Comparison of ENCODE assay signal across 19 cellular contexts in genomic region chr3:113232367-113232766, GRCh38. TPM values are rescaled to one million over a fixed set of nuclear protein-coding genes. Genes with fewer than 3 reads are reported as not detected.
DNase-seq lines count a peak whose midpoint lies in the region; ATAC-seq and TF ChIP-seq lines count a peak whose summit lies in the region.
"Had no signal": no experiment of that assay in that cellular context is flagged by ENCODE, and none has a peak within 500 bp of the region (broad histone marks: within the 10 kb centered on the region; RNA-seq: fewer than 3 reads in every experiment).

No MANE protein-coding gene starts in this region.

- H3K4me1 ChIP-seq in SK-N-SH (ENCODE audit: control insufficient read depth in 1 of 2, insufficient read depth in 2 of 2, low read depth in 1 of 2, low read length in 1 of 2) = peaks cover 0 to 33% of the 10 kb centered on the region in 2 experiments; a peak in 1 of 4 replicates
- H3K4me1 ChIP-seq in foreskin keratinocyte = peaks cover 38% of the 10 kb centered on the region
- H3K4me1 ChIP-seq in skeletal muscle satellite cell (ENCODE audit: control insufficient read depth, insufficient read depth, low read length) = peaks cover 32% of the 10 kb centered on the region
- H3K4me1 ChIP-seq in tibial nerve = peaks cover 0 to 32% (median 0%) of the 10 kb centered on the region in 4 donors
- H3K4me1 ChIP-seq in heart left ventricle = peaks cover 0 to 36% (median 2%) of the 10 kb centered on the region in 12 donors

- TF ChIP-seq CTCF in HFFc6 (IDR thresholded peaks at IDR 0.05) (no peak), SK-N-SH (IDR thresholded peaks at IDR 0.05) (no peak), foreskin keratinocyte (conservative IDR thresholded peaks at IDR 0.05) (no peak), tibial nerve (IDR thresholded peaks at IDR 0.05) (no peak), heart left ventricle (IDR thresholded peaks at IDR 0.05) (no peak)

- no peaks in the 10 kb centered on the region for H3K9me3 Mint-ChIP-seq in HFFc6
- H3K9me3 Mint-ChIP-seq: activated naive CD8-positive, alpha-beta T cell treated with anti-CD3 and anti-CD28 coated beads, Interleukin-2, amount 10 ng/mL, durations not matched to agents 7 days and 5 days; activated T-helper 1 cell treated with anti-CD3 and anti-CD28 coated beads, Interleukin-12 subunit alpha, Interleukin-12 subunit beta, Interleukin-2, Interleukin-4 antibody, amounts not matched to agents 30 ng/mL and 10 ng/mL and 1 ng/mL, durations not matched to agents 14 hours and 24 hours and 36 hours had no signal

- H3K9me2 ChIP-seq in SK-N-SH = no peaks in the 10 kb centered on the region

- H4K20me1 ChIP-seq in SK-N-SH (ENCODE audit: insufficient read depth) = no peaks in the 10 kb centered on the region

- H2AFZ ChIP-seq in SK-N-SH (ENCODE audit: low read depth) = no peak overlapping the region

- H3K9me3 ChIP-seq in SK-N-SH = no peaks in the 10 kb centered on the region
- no peaks in the 10 kb centered on the region for H3K9me3 ChIP-seq in skeletal muscle satellite cell (replicated peaks; ENCODE audit: low read length)
- H3K9me3 ChIP-seq in tibial nerve = no peaks in the 10 kb centered on the region
- H3K9me3 ChIP-seq in heart left ventricle = no peaks in the 10 kb centered on the region
- H3K9me3 ChIP-seq: mucosa of descending colon, ovary, thoracic aorta had no signal

- CTCF ChIA-PET in SK-N-SH (lab: Yijun Ruan, JAX) = interaction anchor here (0.9 to 1.5 kb wide), 3 partner anchors 9 to 56 kb away, joined by 3 read pairs; no protein-coding TSS in a partner anchor

- 86% methylated on average over 2 of the region's 2 CpGs for WGBS in SK-N-SH (ENCODE audit: low lambda C conversion rate)
- WGBS in tibial nerve, 2 donors = 58 to 63% methylated on average over 2 of the region's 2 CpGs
- 52 to 65% (median 58%) methylated on average over 2 of the region's 2 CpGs for WGBS in heart left ventricle, 4 donors

- DNase-seq in HFFc6 = no peak
- no peak for DNase-seq in SK-N-SH
- DNase-seq in foreskin keratinocyte = peak; percentile 25 to 57
- no peak for DNase-seq in tibial nerve (ENCODE audit: low spot score in 2 of 2)
- DNase-seq in heart left ventricle = no peak
- DNase-seq in T1000 (lab: John Stamatoyannopoulos, UW) = no peak
- DNase-seq: activated CD4-positive, CD25-positive, alpha-beta regulatory T cell; activated naive CD8-positive, alpha-beta T cell treated with anti-CD3 and anti-CD28 coated beads, Interleukin-2, amount 10 ng/mL, durations not matched to agents 7 days and 5 days; KG1; left cardiac atrium; mucosa of descending colon; T-helper 17 cell had no signal

- TF ChIP-seq POLR2A in tibial nerve (IDR thresholded peaks at IDR 0.05) (no peak), heart left ventricle (IDR thresholded peaks at IDR 0.05) (no peak)

- peaks cover 12% of the 10 kb centered on the region for H3F3A ChIP-seq in SK-N-SH (replicated peaks; ENCODE audit: insufficient read depth)

- no peak for TF ChIP-seq RAD21 in SK-N-SH (IDR thresholded peaks at IDR 0.05; ENCODE audit: low read length)

- H3K36me3 ChIP-seq in SK-N-SH (replicated peaks in 1 of 2; ENCODE audit: control insufficient read depth in 1 of 2, insufficient read depth in 2 of 2, low read length in 1 of 2) (no peaks in the 10 kb centered on the region), skeletal muscle satellite cell (ENCODE audit: insufficient read depth, low read length) (no peaks in the 10 kb centered on the region), tibial nerve (no peaks in the 10 kb centered on the region), heart left ventricle (peaks cover 0 to 2% (median 0%) of the 10 kb centered on the region in 9 donors)
- H3K36me3 ChIP-seq: ovary, thoracic aorta had no signal

- H3K4me2 ChIP-seq in SK-N-SH = peak overlapping the region; percentile 51
- H3K4me2 ChIP-seq in skeletal muscle satellite cell (ENCODE audit: low read length) = peak overlapping the region; percentile 55

- peak overlapping the region; percentile 43; the same call in 1 of the 2 replicates for H3K4me3 Mint-ChIP-seq in HFFc6
- H3K4me3 Mint-ChIP-seq: activated naive CD8-positive, alpha-beta T cell treated with anti-CD3 and anti-CD28 coated beads, Interleukin-2, amount 10 ng/mL, durations not matched to agents 7 days and 5 days; activated T-helper 1 cell treated with anti-CD3 and anti-CD28 coated beads, Interleukin-12 subunit alpha, Interleukin-12 subunit beta, Interleukin-2, Interleukin-4 antibody, amounts not matched to agents 30 ng/mL and 10 ng/mL and 1 ng/mL, durations not matched to agents 14 hours and 24 hours and 36 hours; B cell; T-helper 17 cell had no signal

- no peaks in the 10 kb centered on the region; the same call in 1 of the 2 replicates for H3K27me3 Mint-ChIP-seq in HFFc6 (ENCODE audit: insufficient read depth)

- POLR2A ChIA-PET in SK-N-SH (lab: Yijun Ruan, JAX) = no interaction called here

- H3K4me1 Mint-ChIP-seq in HFFc6 (ENCODE audit: low read depth) = peaks cover 54% of the 10 kb centered on the region
- H3K4me1 Mint-ChIP-seq: activated naive CD8-positive, alpha-beta T cell treated with anti-CD3 and anti-CD28 coated beads, Interleukin-2, amount 10 ng/mL, durations not matched to agents 7 days and 5 days; B cell; T-helper 17 cell had no signal

- intact Hi-C loops in heart left ventricle (cut with DNase I) = no loop called here

- peak overlapping the region; percentile 95 for H3K27ac Mint-ChIP-seq in HFFc6
- H3K27ac Mint-ChIP-seq: activated naive CD8-positive, alpha-beta T cell treated with anti-CD3 and anti-CD28 coated beads, Interleukin-2, amount 10 ng/mL, durations not matched to agents 7 days and 5 days; activated T-helper 1 cell treated with anti-CD3 and anti-CD28 coated beads, Interleukin-12 subunit alpha, Interleukin-12 subunit beta, Interleukin-2, Interleukin-4 antibody, amounts not matched to agents 30 ng/mL and 10 ng/mL and 1 ng/mL, durations not matched to agents 14 hours and 24 hours and 36 hours; B cell; T-helper 17 cell had no signal

- no peaks in the 10 kb centered on the region for H3K79me2 ChIP-seq in SK-N-SH (ENCODE audit: insufficient read depth)

- ATAC-seq in foreskin keratinocyte (peak; percentile 11), GM21619 (IDR thresholded peaks at IDR 0.05; ENCODE audit: unreplicated experiment) (no peak), heart left ventricle (no peak)
- ATAC-seq: T-helper 17 cell had no signal

- no peak overlapping the region for H3K9ac ChIP-seq in SK-N-SH
- no peak overlapping the region for H3K9ac ChIP-seq in skeletal muscle satellite cell (ENCODE audit: low read depth, low read length)

- peaks cover 5% of the 10 kb centered on the region for H3K36me3 Mint-ChIP-seq in HFFc6 (ENCODE audit: low read depth)
- H3K36me3 Mint-ChIP-seq: activated naive CD8-positive, alpha-beta T cell treated with anti-CD3 and anti-CD28 coated beads, Interleukin-2, amount 10 ng/mL, durations not matched to agents 7 days and 5 days had no signal

- H3K4me3 ChIP-seq in SK-N-SH (ENCODE audit: low read depth in 2 of 2, low read length in 1 of 2) = no peak overlapping the region
- no peak overlapping the region for H3K4me3 ChIP-seq in skeletal muscle satellite cell (ENCODE audit: low read length)
- H3K4me3 ChIP-seq in tibial nerve = no peak overlapping the region
- H3K4me3 ChIP-seq in heart left ventricle = no peak overlapping the region
- H3K4me3 ChIP-seq: mucosa of descending colon, ovary, skin epidermis, thoracic aorta had no signal

- TF ChIP-seq EP300 in SK-N-SH (IDR thresholded peaks at IDR 0.05; ENCODE audit: borderline replicate concordance in 1 of 2, low read depth in 1 of 2, low read length in 1 of 2) = no peak
- TF ChIP-seq EP300 in tibial nerve (IDR thresholded peaks at IDR 0.05) = no peak

- H3K27ac ChIP-seq in SK-N-SH (ENCODE audit: low read depth in 2 of 2, low read length in 1 of 2) (peak overlapping the region in 1 of 2 experiments; percentile 70; a peak in 1 of 4 replicates), foreskin keratinocyte (no peak overlapping the region), tibial nerve (no peak overlapping the region), heart left ventricle (peak overlapping the region in 1 of 12 donors; percentile 63)
- H3K27ac ChIP-seq: ovary had no signal

- H3K27me3 ChIP-seq in SK-N-SH (ENCODE audit: insufficient read depth) = no peaks in the 10 kb centered on the region
- H3K27me3 ChIP-seq in foreskin keratinocyte = no peaks in the 10 kb centered on the region
- no peaks in the 10 kb centered on the region for H3K27me3 ChIP-seq in skeletal muscle satellite cell (ENCODE audit: control insufficient read depth, insufficient read depth, low read length)
- H3K27me3 ChIP-seq in tibial nerve = no peaks in the 10 kb centered on the region
- H3K27me3 ChIP-seq in heart left ventricle = no peaks in the 10 kb centered on the region
- H3K27me3 ChIP-seq: ovary had no signal

TF ChIP-seq in SK-N-SH, 30 proteins besides CTCF, POLR2A, EP300 and RAD21:
- TF ChIP-seq EZH2phosphoT487 (IDR thresholded peaks at IDR 0.05; ENCODE audit: borderline replicate concordance, low read depth) = no peak
- no peak for TF ChIP-seq POLR2AphosphoS5 (IDR thresholded peaks at IDR 0.05; ENCODE audit: low read depth, low read length)
- no peak for TF ChIP-seq GATA2 (CRISPR knock-in tag; IDR thresholded peaks at IDR 0.05)
- no peak for TF ChIP-seq ELF1 (IDR thresholded peaks at IDR 0.05)
- no peak for TF ChIP-seq RCOR1 (IDR thresholded peaks at IDR 0.05; ENCODE audit: low read length)
- no peak for TF ChIP-seq RFX5 (IDR thresholded peaks at IDR 0.05; ENCODE audit: low read length)
- no peak for TF ChIP-seq FOXM1 (IDR thresholded peaks at IDR 0.05; ENCODE audit: low read depth)
- TF ChIP-seq CHD2 (IDR thresholded peaks at IDR 0.05; ENCODE audit: low read length, partially characterized antibody) = no peak
- TF ChIP-seq JUND (IDR thresholded peaks at IDR 0.05) = no peak
- no peak for TF ChIP-seq TAF1 (IDR thresholded peaks at IDR 0.05; ENCODE audit: borderline replicate concordance, low read depth, low read length)
- TF ChIP-seq GABPA (IDR thresholded peaks at IDR 0.05; ENCODE audit: low read depth) = no peak

RNA-seq across cellular contexts. Expression of gene BOC, which starts 21.0 kb away (rescaled TPM):
- total RNA-seq in HFFc6 (2021; fragmentation: NEBNext Ultra II Directional; extraction: Animal tissue kit (Norgen Biotek cat#: 25700)) = 10 to 100 TPM in 4 of 6 experiments, 1 to 10 TPM in 2; 7.0 to 15.1 (median 13.2) TPM
- polyA plus RNA-seq in SK-N-SH (2012; rRNA removed) (5.8 and 6.6 TPM in 2 replicates), foreskin keratinocyte (8.3 and 11.4 TPM in 2 replicates), heart left ventricle (1 to 10 TPM; 1.9 to 2.0 TPM)
- 3.3 and 4.6 TPM in 2 replicates for polyA plus RNA-seq in SK-N-SH (2012; cell fraction: cytosol; rRNA removed)
- 9.4 and 11.2 TPM in 2 replicates for polyA plus RNA-seq in SK-N-SH (2012; cell fraction: nucleus; rRNA removed)
- total RNA-seq in foreskin keratinocyte (10.5 and 13.4 TPM in 2 replicates), tibial nerve (10 to 100 TPM; 27.6 to 63.2 (median 48.1) TPM), heart left ventricle (10 to 100 TPM in 1 of 9 donors, 1 to 10 TPM in 8; 3.1 to 12.2 (median 6.0) TPM)
- 0.76 and 3.7 TPM in 2 replicates for total RNA-seq in skeletal muscle satellite cell (2012; rRNA removed)
- total RNA-seq: activated naive CD8-positive, alpha-beta T cell treated with anti-CD3 and anti-CD28 coated beads, Interleukin-2, amount 10 ng/mL, durations not matched to agents 7 days and 5 days; T-helper 17 cell had no signal

Comparison
In these comparisons a context has a peak if more than half of its experiments do, and no peak if none do; other contexts are left out.
1. DNase-seq: peak in foreskin keratinocyte (2 of 2); none in HFFc6 (single experiment), SK-N-SH (single experiment), tibial nerve (0 of 2), heart left ventricle (0 of 5) and T1000 (single experiment).